In the genomic region with DNA sequence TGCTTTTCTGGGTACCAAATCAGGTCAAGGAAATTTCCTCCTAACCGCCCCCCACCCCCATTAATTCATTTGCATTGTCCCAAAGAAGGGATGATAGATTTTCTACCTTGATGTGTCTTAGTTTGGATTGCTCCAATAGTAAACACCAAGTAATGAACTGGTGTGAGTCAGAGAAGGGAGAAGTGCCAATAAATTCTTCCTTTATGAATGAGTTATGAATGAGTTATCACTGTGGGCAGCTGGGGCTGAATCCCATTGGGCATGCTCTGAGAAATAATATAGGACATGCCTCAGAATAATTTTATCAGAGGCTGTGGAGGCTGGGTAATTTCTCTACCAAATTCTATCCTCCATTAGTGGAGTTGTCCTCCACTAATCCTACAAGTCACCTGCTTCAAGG, we compare ENCODE assay signal across 14 cellular contexts.
A peak's percentile ranks its signal among the peaks of the same experiment; 100 is the strongest.
DNase-seq lines count a peak whose midpoint lies in the region; ATAC-seq, FAIRE-seq and TF ChIP-seq lines count a peak whose summit lies in the region.
"Had no signal": no experiment of that assay in that cellular context is flagged by ENCODE, and none has a peak within 500 bp of the region (broad histone marks: within the 10 kb centered on the region; RNA-seq: fewer than 3 reads in every experiment).

No MANE protein-coding gene starts in this region.

- no peak for FAIRE-seq in pancreas (lab: Jason Lieb, UNC)

- H3K4me3 ChIP-seq in RWPE2 (ENCODE audit: severe bottlenecking) (no peak overlapping the region), pancreas (no peak overlapping the region)
- H3K4me3 ChIP-seq: ascending aorta, hepatocyte, left lung had no signal

- peak overlapping the region; percentile 7 for H3K27ac ChIP-seq in RWPE2 (ENCODE audit: poor library complexity, severe bottlenecking)
- no peak overlapping the region for H3K27ac ChIP-seq in pancreas
- H3K27ac ChIP-seq: ascending aorta, C4-2B, hepatocyte, left lung had no signal

- ATAC-seq in RWPE2 (ENCODE audit: low read depth) (peak; percentile 99), esophagus mucosa (peak; percentile 59), pancreas (peak in 3 of 4 donors; percentile 33 to 56 (median 50)), left lobe of liver (no peak)
- ATAC-seq: activated CD8-positive, alpha-beta T cell treated with anti-CD3 and anti-CD28 coated beads for 36 hours; left lung had no signal

- WGBS in pancreas, 2 donors, result 70 to 81% methylated on average over 1 of the region's 1 CpG

- H3K27me3 ChIP-seq in RWPE2 (ENCODE audit: insufficient read depth, poor library complexity, severe bottlenecking) (no peaks in the 10 kb centered on the region), pancreas (no peaks in the 10 kb centered on the region)
- H3K27me3 ChIP-seq: ascending aorta, hepatocyte, left lung had no signal

- H3K4me1 ChIP-seq in RWPE2 (ENCODE audit: insufficient read depth, poor library complexity, severe bottlenecking) (peaks cover 26% of the 10 kb centered on the region), pancreas (no peaks in the 10 kb centered on the region)
- H3K4me1 ChIP-seq: ascending aorta, left lung had no signal

- intact Hi-C loops in pancreas (cut with DNase I), result loop anchor here in 1 of 3 donors (10.0 kb wide), 1 partner anchor 53 kb away; no protein-coding TSS in a partner anchor

- no peaks in the 10 kb centered on the region for H3K9me3 ChIP-seq in RWPE2 (ENCODE audit: severe bottlenecking)
- no peaks in the 10 kb centered on the region for H3K9me3 ChIP-seq in pancreas
- H3K9me3 ChIP-seq: ascending aorta, left lung had no signal

- DNase-seq in HCEC 1CT (peak; percentile 90), RWPE2 (ENCODE audit: low spot score) (no peak), pancreas (no peak), left lobe of liver (ENCODE audit: low spot score) (no peak)
- no peak for DNase-seq in activated naive CD4-positive, alpha-beta T cell treated with anti-CD3 and anti-CD28 coated beads, Interleukin-2, amount 50 U/mL, for 16 hours
- DNase-seq in activated CD4-positive, alpha-beta T cell treated with anti-CD3 and anti-CD28 coated beads for 1 hour, result no peak
- DNase-seq: activated CD8-positive, alpha-beta T cell treated with anti-CD3 and anti-CD28 coated beads for 36 hours; effector memory CD4-positive, alpha-beta T cell; left lung; naive B cell had no signal

- H3K36me3 ChIP-seq in RWPE2 (ENCODE audit: low read depth) (no peaks in the 10 kb centered on the region), pancreas (no peaks in the 10 kb centered on the region)
- H3K36me3 ChIP-seq: ascending aorta, left lung had no signal

- TF ChIP-seq CTCF in RWPE2 (IDR thresholded peaks at IDR 0.05; ENCODE audit: poor library complexity, severe bottlenecking), result no peak
- no peak for TF ChIP-seq CTCF in pancreas (IDR thresholded peaks at IDR 0.05)
